Comparison of ENCODE assay signal across 10 cellular contexts in genomic region chr19:51364200-51365106, GRCh38. TPM values are rescaled to one million over a fixed set of nuclear protein-coding genes. Genes with fewer than 3 reads are reported as not detected.
A peak's percentile ranks its signal among the peaks of the same experiment; 100 is the strongest.
DNase-seq lines count a peak whose midpoint lies in the region; ATAC-seq and TF ChIP-seq lines count a peak whose summit lies in the region.
"Had no signal": no experiment of that assay in that cellular context is flagged by ENCODE, and none has a peak within 500 bp of the region (broad histone marks: within the 10 kb centered on the region; RNA-seq: fewer than 3 reads in every experiment).

No MANE protein-coding gene starts in this region.

- H3K27me3 ChIP-seq in left ventricle myocardium inferior (ENCODE audit: low read depth), result no peaks in the 10 kb centered on the region

- no peaks in the 10 kb centered on the region for H3K9me3 ChIP-seq in left ventricle myocardium inferior (replicated peaks)

- intact Hi-C loops in activated CD4-positive, alpha-beta T cell treated with anti-CD3 and anti-CD28 coated beads, Interleukin-2, amount 10 ng/mL, durations not matched to agents 24 days and 14 days (cut with micrococcal nuclease), result loop anchor here (1.0 to 5.0 kb wide), 2 partner anchors 257 to 339 kb away; partner anchors contain the start of gene CTU1
- intact Hi-C loops in activated T-helper 2 cell treated with anti-CD3 and anti-CD28 coated beads, Interferon-gamma antibody, Interleukin-2, Interleukin-4, amounts not matched to agents 10 μg/mL and 5 μg/mL and 100 μg/mL, durations not matched to agents 14 hours and 24 hours and 36 hours (cut with micrococcal nuclease), result no loop called here
- intact Hi-C loops in left ventricle myocardium inferior (cut with micrococcal nuclease), result no loop called here

- no peak for DNase-seq in activated CD4-positive, alpha-beta T cell treated with anti-CD3 and anti-CD28 coated beads, Interleukin-2, amount 10 ng/mL, durations not matched to agents 24 days and 14 days
- DNase-seq in activated CD4-positive, alpha-beta T cell treated with anti-CD3 and anti-CD28 coated beads, Interleukin-2, amount 50 U/mL, for 48 hours, result no peak
- no peak for DNase-seq in activated T-helper 2 cell treated with anti-CD3 and anti-CD28 coated beads, Interferon-gamma antibody, Interleukin-2, Interleukin-4, amounts not matched to agents 10 μg/mL and 5 μg/mL and 100 μg/mL, durations not matched to agents 14 hours and 24 hours and 36 hours (ENCODE audit: low spot score)
- DNase-seq in left ventricle myocardium inferior (no peak), Kasumi-1 (lab: John Stamatoyannopoulos, UW) (no peak), D341Med (ENCODE audit: low spot score) (no peak)
- DNase-seq in stimulated activated naive CD8-positive, alpha-beta T cell treated with anti-CD3 and anti-CD28 coated beads, Interleukin-15, amount 100 ng/mL, for 72 hours, result no peak
- DNase-seq: ACHN, NCI-H2107 had no signal

- TF ChIP-seq CTCF in left ventricle myocardium inferior (IDR thresholded peaks at IDR 0.05; ENCODE audit: borderline replicate concordance), result no peak

- peak overlapping the region; percentile 97 for H3K27ac ChIP-seq in left ventricle myocardium inferior (replicated peaks)

- no peaks in the 10 kb centered on the region for H3K27me3 Mint-ChIP-seq in activated CD4-positive, alpha-beta T cell treated with anti-CD3 and anti-CD28 coated beads, Interleukin-2, amount 10 ng/mL, durations not matched to agents 24 days and 14 days
- no peaks in the 10 kb centered on the region for H3K27me3 Mint-ChIP-seq in activated T-helper 2 cell treated with anti-CD3 and anti-CD28 coated beads, Interferon-gamma antibody, Interleukin-2, Interleukin-4, amounts not matched to agents 10 μg/mL and 5 μg/mL and 100 μg/mL, durations not matched to agents 14 hours and 24 hours and 36 hours (ENCODE audit: low read depth)
- no peaks in the 10 kb centered on the region for H3K27me3 Mint-ChIP-seq in stimulated activated naive CD8-positive, alpha-beta T cell treated with anti-CD3 and anti-CD28 coated beads, Interleukin-15, amount 100 ng/mL, for 72 hours

- H3K27ac Mint-ChIP-seq in activated CD4-positive, alpha-beta T cell treated with anti-CD3 and anti-CD28 coated beads, Interleukin-2, amount 10 ng/mL, durations not matched to agents 24 days and 14 days, result peak overlapping the region; percentile 98
- H3K27ac Mint-ChIP-seq in activated T-helper 2 cell treated with anti-CD3 and anti-CD28 coated beads, Interferon-gamma antibody, Interleukin-2, Interleukin-4, amounts not matched to agents 10 μg/mL and 5 μg/mL and 100 μg/mL, durations not matched to agents 14 hours and 24 hours and 36 hours, result peak overlapping the region; percentile 99
- peak overlapping the region; percentile 33 to 61 for H3K27ac Mint-ChIP-seq in stimulated activated naive CD8-positive, alpha-beta T cell treated with anti-CD3 and anti-CD28 coated beads, Interleukin-15, amount 100 ng/mL, for 72 hours

- no peaks in the 10 kb centered on the region for H3K9me3 Mint-ChIP-seq in activated CD4-positive, alpha-beta T cell treated with anti-CD3 and anti-CD28 coated beads, Interleukin-2, amount 10 ng/mL, durations not matched to agents 24 days and 14 days
- no peaks in the 10 kb centered on the region for H3K9me3 Mint-ChIP-seq in activated T-helper 2 cell treated with anti-CD3 and anti-CD28 coated beads, Interferon-gamma antibody, Interleukin-2, Interleukin-4, amounts not matched to agents 10 μg/mL and 5 μg/mL and 100 μg/mL, durations not matched to agents 14 hours and 24 hours and 36 hours
- no peaks in the 10 kb centered on the region for H3K9me3 Mint-ChIP-seq in stimulated activated naive CD8-positive, alpha-beta T cell treated with anti-CD3 and anti-CD28 coated beads, Interleukin-15, amount 100 ng/mL, for 72 hours

- no peak for ATAC-seq in stimulated activated naive CD8-positive, alpha-beta T cell treated with anti-CD3 and anti-CD28 coated beads, Interleukin-15, amount 100 ng/mL, for 72 hours
- no peak for ATAC-seq in GM19328 (IDR thresholded peaks at IDR 0.05; ENCODE audit: unreplicated experiment)

- H3K36me3 ChIP-seq in left ventricle myocardium inferior, result no peaks in the 10 kb centered on the region

- peak overlapping the region; percentile 82 for H3K4me3 Mint-ChIP-seq in activated CD4-positive, alpha-beta T cell treated with anti-CD3 and anti-CD28 coated beads, Interleukin-2, amount 10 ng/mL, durations not matched to agents 24 days and 14 days
- peak overlapping the region; percentile 74 for H3K4me3 Mint-ChIP-seq in activated T-helper 2 cell treated with anti-CD3 and anti-CD28 coated beads, Interferon-gamma antibody, Interleukin-2, Interleukin-4, amounts not matched to agents 10 μg/mL and 5 μg/mL and 100 μg/mL, durations not matched to agents 14 hours and 24 hours and 36 hours (ENCODE audit: low read depth)
- peak overlapping the region; percentile 68 to 100 for H3K4me3 Mint-ChIP-seq in stimulated activated naive CD8-positive, alpha-beta T cell treated with anti-CD3 and anti-CD28 coated beads, Interleukin-15, amount 100 ng/mL, for 72 hours

- peaks cover 55% of the 10 kb centered on the region for H3K4me1 ChIP-seq in left ventricle myocardium inferior

- peaks cover 45% of the 10 kb centered on the region for H3K4me1 Mint-ChIP-seq in activated CD4-positive, alpha-beta T cell treated with anti-CD3 and anti-CD28 coated beads, Interleukin-2, amount 10 ng/mL, durations not matched to agents 24 days and 14 days
- peaks cover 46% of the 10 kb centered on the region for H3K4me1 Mint-ChIP-seq in activated T-helper 2 cell treated with anti-CD3 and anti-CD28 coated beads, Interferon-gamma antibody, Interleukin-2, Interleukin-4, amounts not matched to agents 10 μg/mL and 5 μg/mL and 100 μg/mL, durations not matched to agents 14 hours and 24 hours and 36 hours (ENCODE audit: low read depth)
- peaks cover 68% of the 10 kb centered on the region for H3K4me1 Mint-ChIP-seq in stimulated activated naive CD8-positive, alpha-beta T cell treated with anti-CD3 and anti-CD28 coated beads, Interleukin-15, amount 100 ng/mL, for 72 hours

- H3K36me3 Mint-ChIP-seq in activated CD4-positive, alpha-beta T cell treated with anti-CD3 and anti-CD28 coated beads, Interleukin-2, amount 10 ng/mL, durations not matched to agents 24 days and 14 days (ENCODE audit: low read depth), result peaks cover 47% of the 10 kb centered on the region
- H3K36me3 Mint-ChIP-seq in activated T-helper 2 cell treated with anti-CD3 and anti-CD28 coated beads, Interferon-gamma antibody, Interleukin-2, Interleukin-4, amounts not matched to agents 10 μg/mL and 5 μg/mL and 100 μg/mL, durations not matched to agents 14 hours and 24 hours and 36 hours (ENCODE audit: low read depth), result peaks cover 48% of the 10 kb centered on the region

- H3K4me3 ChIP-seq in left ventricle myocardium inferior, result peak overlapping the region; percentile 86

RNA-seq across cellular contexts. Expression of gene ETFB, which starts 1.7 kb away (rescaled TPM):
- total RNA-seq in activated CD4-positive, alpha-beta T cell treated with anti-CD3 and anti-CD28 coated beads, Interleukin-2, amount 10 ng/mL, durations not matched to agents 24 days and 14 days, result 194 and 199 TPM in 2 replicates
- total RNA-seq in activated T-helper 2 cell treated with anti-CD3 and anti-CD28 coated beads, Interferon-gamma antibody, Interleukin-2, Interleukin-4, amounts not matched to agents 10 μg/mL and 5 μg/mL and 100 μg/mL, durations not matched to agents 14 hours and 24 hours and 36 hours, result 209 and 215 TPM in 2 replicates
- 365 TPM for total RNA-seq in left ventricle myocardium inferior

RNA-seq across cellular contexts. Expression of gene CLDND2, which starts 4.3 kb away (rescaled TPM):
- total RNA-seq in activated CD4-positive, alpha-beta T cell treated with anti-CD3 and anti-CD28 coated beads, Interleukin-2, amount 10 ng/mL, durations not matched to agents 24 days and 14 days, result 18.7 and 19.6 TPM in 2 replicates
- 13.8 and 14.9 TPM in 2 replicates for total RNA-seq in activated T-helper 2 cell treated with anti-CD3 and anti-CD28 coated beads, Interferon-gamma antibody, Interleukin-2, Interleukin-4, amounts not matched to agents 10 μg/mL and 5 μg/mL and 100 μg/mL, durations not matched to agents 14 hours and 24 hours and 36 hours
- 1.5 TPM for total RNA-seq in left ventricle myocardium inferior

RNA-seq across cellular contexts. Expression of gene NKG7, which starts 8.0 kb away (rescaled TPM):
- total RNA-seq in activated CD4-positive, alpha-beta T cell treated with anti-CD3 and anti-CD28 coated beads, Interleukin-2, amount 10 ng/mL, durations not matched to agents 24 days and 14 days, result 363 and 379 TPM in 2 replicates
- 332 and 342 TPM in 2 replicates for total RNA-seq in activated T-helper 2 cell treated with anti-CD3 and anti-CD28 coated beads, Interferon-gamma antibody, Interleukin-2, Interleukin-4, amounts not matched to agents 10 μg/mL and 5 μg/mL and 100 μg/mL, durations not matched to agents 14 hours and 24 hours and 36 hours
- total RNA-seq in left ventricle myocardium inferior, result 1.8 TPM

RNA-seq across cellular contexts. Expression of gene VSIG10L, which starts 22.5 kb away (rescaled TPM):
- 7.1 and 7.2 TPM in 2 replicates for total RNA-seq in activated CD4-positive, alpha-beta T cell treated with anti-CD3 and anti-CD28 coated beads, Interleukin-2, amount 10 ng/mL, durations not matched to agents 24 days and 14 days
- 9.5 and 10.4 TPM in 2 replicates for total RNA-seq in activated T-helper 2 cell treated with anti-CD3 and anti-CD28 coated beads, Interferon-gamma antibody, Interleukin-2, Interleukin-4, amounts not matched to agents 10 μg/mL and 5 μg/mL and 100 μg/mL, durations not matched to agents 14 hours and 24 hours and 36 hours
- 0.66 TPM for total RNA-seq in left ventricle myocardium inferior

RNA-seq across cellular contexts. Expression of gene LIM2, which starts 23.3 kb away (rescaled TPM):
- 0.24 TPM in 1 of 2 replicates, not detected in the other for total RNA-seq in activated CD4-positive, alpha-beta T cell treated with anti-CD3 and anti-CD28 coated beads, Interleukin-2, amount 10 ng/mL, durations not matched to agents 24 days and 14 days
- not detected in 2 replicates for total RNA-seq in activated T-helper 2 cell treated with anti-CD3 and anti-CD28 coated beads, Interferon-gamma antibody, Interleukin-2, Interleukin-4, amounts not matched to agents 10 μg/mL and 5 μg/mL and 100 μg/mL, durations not matched to agents 14 hours and 24 hours and 36 hours
- not detected for total RNA-seq in left ventricle myocardium inferior

Comparison
In these comparisons a context has a peak if more than half of its experiments do, and no peak if none do; other contexts are left out.
1. H3K27ac Mint-ChIP-seq: peak in every context shown above with its lines; median percentile 99 in activated T-helper 2 cell treated with anti-CD3 and anti-CD28 coated beads, Interferon-gamma antibody, Interleukin-2, Interleukin-4, amounts not matched to agents 10 μg/mL and 5 μg/mL and 100 μg/mL, durations not matched to agents 14 hours and 24 hours and 36 hours; 98 in activated CD4-positive, alpha-beta T cell treated with anti-CD3 and anti-CD28 coated beads, Interleukin-2, amount 10 ng/mL, durations not matched to agents 24 days and 14 days; 47 in stimulated activated naive CD8-positive, alpha-beta T cell treated with anti-CD3 and anti-CD28 coated beads, Interleukin-15, amount 100 ng/mL, for 72 hours.
2. RNA of gene NKG7, which starts 8.0 kb away (total RNA-seq): 363 to 379 TPM in activated CD4-positive, alpha-beta T cell treated with anti-CD3 and anti-CD28 coated beads, Interleukin-2, amount 10 ng/mL, durations not matched to agents 24 days and 14 days and 332 to 342 TPM in activated T-helper 2 cell treated with anti-CD3 and anti-CD28 coated beads, Interferon-gamma antibody, Interleukin-2, Interleukin-4, amounts not matched to agents 10 μg/mL and 5 μg/mL and 100 μg/mL, durations not matched to agents 14 hours and 24 hours and 36 hours; 1.8 TPM in left ventricle myocardium inferior (single experiment); every median in the first group is over 100 times any median in the second.
3. Peak in every context shown above with its lines, with median percentiles within 50 percentile points of each other: H3K4me3 Mint-ChIP-seq.